8 cellular contexts compared by ENCODE assay signal in the genomic region with DNA sequence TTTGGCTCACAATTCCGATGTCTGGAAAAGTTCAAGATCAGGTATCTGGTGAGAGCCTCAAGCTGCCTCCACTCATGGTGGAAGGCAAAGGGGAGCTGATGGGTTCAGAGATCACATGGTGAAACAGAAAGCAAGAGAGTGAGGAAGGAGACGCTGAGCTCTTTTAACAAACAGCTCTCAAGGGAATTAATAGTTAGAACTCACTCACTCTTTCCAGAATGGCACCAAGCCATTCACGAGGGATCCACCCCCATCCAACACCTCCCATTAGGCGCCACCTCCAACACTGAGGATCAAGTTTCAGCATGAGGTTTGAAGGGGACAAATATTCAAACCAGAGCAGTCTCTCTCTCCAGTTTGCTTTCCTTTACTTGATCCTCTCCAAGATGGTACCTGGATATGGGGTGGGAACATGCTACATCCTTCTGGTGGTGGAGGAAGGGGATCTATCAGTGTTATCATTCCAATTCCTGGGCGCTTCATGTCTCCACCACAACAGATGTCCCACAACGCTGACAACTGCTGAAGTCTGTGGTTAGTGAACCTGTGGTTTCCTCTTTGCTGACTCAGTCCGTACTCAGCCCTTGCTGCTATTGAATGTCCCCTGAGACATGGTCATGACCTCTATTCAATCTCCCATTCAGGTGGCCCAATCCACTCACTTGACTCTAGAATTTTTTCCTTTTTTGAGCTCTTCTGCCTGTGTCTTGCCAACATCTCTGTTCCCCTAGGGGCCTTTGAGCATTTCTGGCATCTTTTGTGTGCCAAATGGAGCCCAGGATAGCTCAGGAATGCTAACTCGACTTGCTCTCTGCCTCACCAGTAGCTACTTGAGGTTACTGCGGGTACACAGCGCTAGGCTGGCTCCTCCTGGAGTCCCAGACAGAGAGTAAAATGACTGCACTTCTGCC.
DNase-seq lines count a peak whose midpoint lies in the region; ATAC-seq, FAIRE-seq and TF ChIP-seq lines count a peak whose summit lies in the region.

No MANE protein-coding gene starts in this region.

- H3K4me1 ChIP-seq in ovary (ENCODE audit: insufficient read depth), result no peaks in the 10 kb centered on the region

- peak; percentile 40 for DNase-seq in NK-92 treated with Interleukin-12 subunit alpha and Interleukin-12 subunit beta, amount 100 ng/mL, for 24 hours (lab: John Stamatoyannopoulos, UW)
- no peak for DNase-seq in NK-92 (lab: John Stamatoyannopoulos, UW; ENCODE audit: unreplicated experiment)
- DNase-seq in H54 (ENCODE audit: insufficient read length, low spot score), result peak; percentile 0
- DNase-seq in Kasumi-1 (lab: John Stamatoyannopoulos, UW), result peak; percentile 37 to 61
- peak; percentile 25 for DNase-seq in T-helper 22 cell (ENCODE audit: low read depth)
- DNase-seq in effector memory CD8-positive, alpha-beta T cell, result peak; percentile 9 to 11 (median 9)
- peak; percentile 51 for DNase-seq in stimulated activated naive B cell treated with anti-CD40 and anti-IgM and Interleukin-4, amounts not matched to agents 10 μg/mL and 1 μg/mL and 100 μg/mL, for 72 hours
- DNase-seq in ovary, result no peak

- WGBS in ovary, 3 donors, result 38 to 51% (median 41%) methylated on average over 10 of the region's 10 CpGs

- no peaks in the 10 kb centered on the region for H3K27me3 ChIP-seq in ovary

- peak overlapping the region; percentile 48 to 69 for H3K4me3 Mint-ChIP-seq in effector memory CD8-positive, alpha-beta T cell
- H3K4me3 Mint-ChIP-seq in stimulated activated naive B cell treated with anti-CD40 and anti-IgM and Interleukin-4, amounts not matched to agents 10 μg/mL and 1 μg/mL and 100 μg/mL, for 72 hours, result peak overlapping the region; percentile 49 to 62

- H3K4me3 ChIP-seq in ovary, result no peak overlapping the region

- ATAC-seq in effector memory CD8-positive, alpha-beta T cell (replicated peaks), result peak; percentile 96
- peak; percentile 96 to 97 for ATAC-seq in stimulated activated naive B cell treated with anti-CD40 and anti-IgM and Interleukin-4, amounts not matched to agents 10 μg/mL and 1 μg/mL and 100 μg/mL, for 72 hours (replicated peaks)

- intact Hi-C loops in ovary (cut with DNase I), result no loop called here

- no peak overlapping the region for H3K27ac ChIP-seq in ovary

- no peak for TF ChIP-seq POLR2A in H54 (IDR thresholded peaks at IDR 0.05; ENCODE audit: low read depth, low read length)
- no peak for TF ChIP-seq POLR2A in ovary (IDR thresholded peaks at IDR 0.05)

- no peak for FAIRE-seq in H54 (lab: Jason Lieb, UNC)

- H3K36me3 ChIP-seq in ovary, result no peaks in the 10 kb centered on the region

- H3K9me3 Mint-ChIP-seq in effector memory CD8-positive, alpha-beta T cell, result no peaks in the 10 kb centered on the region
- H3K9me3 Mint-ChIP-seq in stimulated activated naive B cell treated with anti-CD40 and anti-IgM and Interleukin-4, amounts not matched to agents 10 μg/mL and 1 μg/mL and 100 μg/mL, for 72 hours, result no peaks in the 10 kb centered on the region

- H3K36me3 Mint-ChIP-seq in effector memory CD8-positive, alpha-beta T cell (ENCODE audit: insufficient read depth), result no peaks in the 10 kb centered on the region
- peaks cover 0 to 2% of the 10 kb centered on the region in 2 donors for H3K36me3 Mint-ChIP-seq in stimulated activated naive B cell treated with anti-CD40 and anti-IgM and Interleukin-4, amounts not matched to agents 10 μg/mL and 1 μg/mL and 100 μg/mL, for 72 hours

- TF ChIP-seq EP300 in ovary (IDR thresholded peaks at IDR 0.05), result no peak

- no peaks in the 10 kb centered on the region for H3K9me3 ChIP-seq in ovary

- H3K4me1 Mint-ChIP-seq in effector memory CD8-positive, alpha-beta T cell (ENCODE audit: low read depth in 2 of 2), result peaks cover 9% of the 10 kb centered on the region in 2 donors
- H3K4me1 Mint-ChIP-seq in stimulated activated naive B cell treated with anti-CD40 and anti-IgM and Interleukin-4, amounts not matched to agents 10 μg/mL and 1 μg/mL and 100 μg/mL, for 72 hours, result peaks cover 19 to 40% of the 10 kb centered on the region in 2 donors

- H3K27ac Mint-ChIP-seq in effector memory CD8-positive, alpha-beta T cell, result peak overlapping the region; percentile 33 to 54
- peak overlapping the region; percentile 70 for H3K27ac Mint-ChIP-seq in stimulated activated naive B cell treated with anti-CD40 and anti-IgM and Interleukin-4, amounts not matched to agents 10 μg/mL and 1 μg/mL and 100 μg/mL, for 72 hours

- no peak for TF ChIP-seq CTCF in ovary (IDR thresholded peaks at IDR 0.05)

- H3K27me3 Mint-ChIP-seq in effector memory CD8-positive, alpha-beta T cell, result peaks cover 0 to 15% of the 10 kb centered on the region in 2 donors
- H3K27me3 Mint-ChIP-seq in stimulated activated naive B cell treated with anti-CD40 and anti-IgM and Interleukin-4, amounts not matched to agents 10 μg/mL and 1 μg/mL and 100 μg/mL, for 72 hours, result peaks cover 0 to 13% of the 10 kb centered on the region in 2 donors

Comparison
In these comparisons a context has a peak if more than half of its experiments do, and no peak if none do; other contexts are left out.
1. DNase-seq: peak in NK-92 treated with Interleukin-12 subunit alpha and Interleukin-12 subunit beta, amount 100 ng/mL, for 24 hours (single experiment), H54 (single experiment), Kasumi-1 (2 of 2), T-helper 22 cell (single experiment), effector memory CD8-positive, alpha-beta T cell (3 of 3) and stimulated activated naive B cell treated with anti-CD40 and anti-IgM and Interleukin-4, amounts not matched to agents 10 μg/mL and 1 μg/mL and 100 μg/mL, for 72 hours (single experiment); none in NK-92 (single experiment) and ovary (0 of 5).